ENCODE assay signal across 1 cellular context in genomic region chr18:23143871-23144270, GRCh38.
TF ChIP-seq lines count a peak whose summit lies in the region.

No MANE protein-coding gene starts in this region.

TF ChIP-seq in K562, 482 proteins besides CTCF, POLR2A, EP300 and RAD21 (continued from another document):
- no peak for TF ChIP-seq THRB (CRISPR knock-in tag; conservative IDR thresholded peaks at IDR 0.05)
- no peak for TF ChIP-seq CC2D1A (IDR thresholded peaks at IDR 0.05)
- no peak for TF ChIP-seq E2F3 (CRISPR knock-in tag; IDR thresholded peaks at IDR 0.05)
- no peak for TF ChIP-seq DEAF1 (CRISPR knock-in tag; IDR thresholded peaks at IDR 0.05)
- TF ChIP-seq U2AF1 (optimal IDR thresholded peaks at IDR 0.05; ENCODE audit: low read depth, low read length), result no peak
- no peak for TF ChIP-seq MLX (CRISPR knock-in tag; conservative IDR thresholded peaks at IDR 0.05)
- no peak for TF ChIP-seq SAP30 (IDR thresholded peaks at IDR 0.05; ENCODE audit: borderline replicate concordance, insufficient read depth, low read depth, low read length, poor library complexity, severe bottlenecking)
- TF ChIP-seq ZNF79 (CRISPR knock-in tag; IDR thresholded peaks at IDR 0.05; ENCODE audit: low read depth), result no peak
- TF ChIP-seq RBM22 (IDR thresholded peaks at IDR 0.05; ENCODE audit: low read depth, low read length, poor library complexity, severe bottlenecking), result no peak
- no peak for TF ChIP-seq SMARCE1 (IDR thresholded peaks at IDR 0.05)
- no peak for TF ChIP-seq JUN (IDR thresholded peaks at IDR 0.05; ENCODE audit: borderline replicate concordance, low read depth, low read length)
- TF ChIP-seq JUN (CRISPR knock-in tag; IDR thresholded peaks at IDR 0.05; ENCODE audit: borderline replicate concordance), result no peak
- TF ChIP-seq ZNF3 (CRISPR knock-in tag; IDR thresholded peaks at IDR 0.05), result no peak
- TF ChIP-seq CTBP1 (IDR thresholded peaks at IDR 0.05; ENCODE audit: borderline replicate concordance), result no peak
- no peak for TF ChIP-seq STAT5B (CRISPR knock-in tag; IDR thresholded peaks at IDR 0.05)
